Comparison of ENCODE assay signal across 13 cellular contexts in the genomic region with DNA sequence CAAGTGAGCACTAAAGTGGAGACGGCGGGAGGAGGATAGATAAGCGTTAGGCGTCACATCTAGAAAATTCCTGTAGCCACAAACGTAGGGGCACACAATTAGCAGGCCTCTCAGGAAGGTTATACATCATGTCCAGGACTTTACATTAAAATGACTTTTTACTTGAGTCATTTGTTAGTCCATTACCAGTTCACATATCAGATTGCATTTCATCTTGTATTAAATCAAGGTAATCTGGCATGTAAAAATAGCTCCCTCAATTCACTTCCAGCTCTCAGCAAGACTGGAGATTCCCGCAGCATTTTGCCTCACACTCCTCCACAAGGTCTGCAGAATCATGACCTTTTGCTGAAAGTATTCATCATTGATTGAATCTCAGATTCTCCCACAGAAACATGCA.
"Had no signal": no experiment of that assay in that cellular context is flagged by ENCODE, and none has a peak within 500 bp of the region (broad histone marks: within the 10 kb centered on the region; RNA-seq: fewer than 3 reads in every experiment).

No MANE protein-coding gene starts in this region.

- H3K27ac ChIP-seq: dorsolateral prefrontal cortex, psoas muscle, thyroid gland, uterus had no signal

- H3K4me1 ChIP-seq: psoas muscle, thyroid gland, uterus had no signal

- H3K4me1 Mint-ChIP-seq: activated naive CD4-positive, alpha-beta T cell treated with anti-CD3 and anti-CD28 coated beads, Interleukin-2, amount 50 U/mL, for 24 hours; immature natural killer cell had no signal

- H3K4me3 Mint-ChIP-seq: activated naive CD4-positive, alpha-beta T cell treated with anti-CD3 and anti-CD28 coated beads, Interleukin-2, amount 50 U/mL, for 24 hours; immature natural killer cell; natural killer cell treated with Interleukin-12 subunit alpha and Interleukin-12 subunit beta and Interleukin-15 and Interleukin-18, amount 100 ng/mL, for 72 hours had no signal

- H3K36me3 Mint-ChIP-seq: activated naive CD4-positive, alpha-beta T cell treated with anti-CD3 and anti-CD28 coated beads, Interleukin-2, amount 50 U/mL, for 24 hours; immature natural killer cell; natural killer cell treated with Interleukin-12 subunit alpha and Interleukin-12 subunit beta and Interleukin-15 and Interleukin-18, amount 100 ng/mL, for 72 hours had no signal

- H3K36me3 ChIP-seq: thyroid gland, uterus had no signal

- H3K9me3 ChIP-seq: psoas muscle, thyroid gland, uterus had no signal

- H3K27ac Mint-ChIP-seq: activated naive CD4-positive, alpha-beta T cell treated with anti-CD3 and anti-CD28 coated beads, Interleukin-2, amount 50 U/mL, for 24 hours; immature natural killer cell; natural killer cell treated with Interleukin-12 subunit alpha and Interleukin-12 subunit beta and Interleukin-15 and Interleukin-18, amount 100 ng/mL, for 72 hours had no signal

- H3K27me3 ChIP-seq: thyroid gland, uterus had no signal

- DNase-seq: activated effector memory CD4-positive, alpha-beta T cell treated with Interleukin-2 at 50 U/mL for 16 hours; amniotic stem cell; dorsolateral prefrontal cortex; immature natural killer cell; psoas muscle; stimulated activated CD4-positive, alpha-beta T cell treated with anti-CD3 and anti-CD28 coated beads, Interleukin-15, amount 100 ng/mL, for 24 hours; stimulated activated CD4-positive, alpha-beta T cell treated with anti-CD3 and anti-CD28 coated beads, Interleukin-4, amount 100 ng/mL, for 4 hours; thyroid gland; uterus had no signal

- ATAC-seq: esophagus mucosa; natural killer cell treated with Interleukin-12 subunit alpha and Interleukin-12 subunit beta and Interleukin-15 and Interleukin-18, amount 100 ng/mL, for 72 hours; psoas muscle had no signal

- H3K4me3 ChIP-seq: dorsolateral prefrontal cortex, lung, psoas muscle, thyroid gland, uterus had no signal

- H3K9me3 Mint-ChIP-seq: activated naive CD4-positive, alpha-beta T cell treated with anti-CD3 and anti-CD28 coated beads, Interleukin-2, amount 50 U/mL, for 24 hours; natural killer cell treated with Interleukin-12 subunit alpha and Interleukin-12 subunit beta and Interleukin-15 and Interleukin-18, amount 100 ng/mL, for 72 hours had no signal
